14 cellular contexts compared by ENCODE assay signal in genomic region chr19:46392252-46392801, GRCh38. TPM values are rescaled to one million over a fixed set of nuclear protein-coding genes. Genes with fewer than 3 reads are reported as not detected.
DNase-seq lines count a peak whose midpoint lies in the region; ATAC-seq, FAIRE-seq and TF ChIP-seq lines count a peak whose summit lies in the region.
"Had no signal": no experiment of that assay in that cellular context is flagged by ENCODE, and none has a peak within 500 bp of the region (broad histone marks: within the 10 kb centered on the region; RNA-seq: fewer than 3 reads in every experiment).

No MANE protein-coding gene starts in this region.

- no peak overlapping the region for H2BK5ac ChIP-seq in trophoblast cell (ENCODE audit: low read depth, low read length, poor library complexity)

- peak; percentile 18 for DNase-seq in BJ (ENCODE audit: low read depth)
- peak; percentile 75 for DNase-seq in fibroblast of pulmonary artery (ENCODE audit: low read depth)
- DNase-seq in trophoblast cell, result peak in 1 of 2 donors; percentile 60
- DNase-seq in GM12892 (ENCODE audit: insufficient read length), result no peak
- DNase-seq in DMS79 (lab: John Stamatoyannopoulos, UW), result no peak
- DNase-seq: activated CD8-positive, alpha-beta memory T cell treated with anti-CD3 and anti-CD28 coated beads, Interleukin-2, amount 50 U/mL, for 4 hours; DMS79 treated with DMSO at 0.1 percent for 48 hours; KBM-7; naive thymus-derived CD8-positive, alpha-beta T cell; NCI-H69; thyroid gland had no signal

- TF ChIP-seq POLR2A in GM12892 (IDR thresholded peaks at IDR 0.05; ENCODE audit: low read depth, low read length), result no peak

- CTCF ChIA-PET in BJ (lab: Yijun Ruan, JAX), result interaction anchor here (0.6 to 6.0 kb wide), 12 partner anchors 9 to 144 kb away, joined by 3 to 78 read pairs (median 4); no protein-coding TSS in a partner anchor

- H3K79me2 ChIP-seq in trophoblast cell (ENCODE audit: control insufficient read depth, insufficient read depth, low read length, poor library complexity), result no peaks in the 10 kb centered on the region

- H3K4me3 ChIP-seq in BJ (ENCODE audit: low read depth, low read length), result no peak overlapping the region
- no peak overlapping the region for H3K4me3 ChIP-seq in fibroblast of pulmonary artery (replicated peaks; ENCODE audit: low read depth, low read length)
- H3K4me3 ChIP-seq in trophoblast cell (ENCODE audit: low read depth, low read length), result no peak overlapping the region
- H3K4me3 ChIP-seq: thyroid gland had no signal

- no peak overlapping the region for H3K9ac ChIP-seq in trophoblast cell (ENCODE audit: low read length)

- FAIRE-seq in GM12892 (lab: Jason Lieb, UNC), result no peak

- no peak overlapping the region for H3K14ac ChIP-seq in trophoblast cell (ENCODE audit: low read length)

- H3K9me3 ChIP-seq in trophoblast cell (ENCODE audit: insufficient read depth, low read depth, low read length), result peaks cover 7% of the 10 kb centered on the region
- H3K9me3 ChIP-seq: thyroid gland had no signal

- H2AFZ ChIP-seq in trophoblast cell (ENCODE audit: insufficient read depth, low read length, poor library complexity), result no peak overlapping the region

- peak overlapping the region; percentile 44 for H2BK12ac ChIP-seq in trophoblast cell (ENCODE audit: low read length)

- H3K23ac ChIP-seq in trophoblast cell (ENCODE audit: low read length), result no peak overlapping the region

- H3K36me3 ChIP-seq in BJ (ENCODE audit: control insufficient read depth, insufficient read depth, low read length) (peaks cover 26% of the 10 kb centered on the region), trophoblast cell (ENCODE audit: control insufficient read depth in 1 of 2, insufficient read depth in 2 of 2, low read length in 2 of 2) (peaks cover 42 to 47% of the 10 kb centered on the region in 2 experiments)

- H3K4me2 ChIP-seq in trophoblast cell (ENCODE audit: low read length), result no peak overlapping the region

- no peaks in the 10 kb centered on the region for H3K79me1 ChIP-seq in trophoblast cell (ENCODE audit: low read length)

- H3K18ac ChIP-seq in trophoblast cell (ENCODE audit: low read length), result no peak overlapping the region

- TF ChIP-seq CTCF in BJ (IDR thresholded peaks at IDR 0.05; ENCODE audit: insufficient read depth, low read depth, low read length) (no peak), fibroblast of pulmonary artery (IDR thresholded peaks at IDR 0.05; ENCODE audit: low read length, missing control alignments) (no peak)

- ATAC-seq in HG03565 (IDR thresholded peaks at IDR 0.05; ENCODE audit: unreplicated experiment) (no peak), GM21576 (IDR thresholded peaks at IDR 0.05; ENCODE audit: unreplicated experiment) (no peak)
- ATAC-seq: naive thymus-derived CD8-positive, alpha-beta T cell had no signal

- H4K12ac ChIP-seq in trophoblast cell (ENCODE audit: low read depth, low read length), result no peak overlapping the region

- H3K4ac ChIP-seq in trophoblast cell (ENCODE audit: low read depth, low read length), result no peak overlapping the region

- no peak overlapping the region for H4K91ac ChIP-seq in trophoblast cell (ENCODE audit: low read depth, low read length)

- POLR2A ChIA-PET in BJ (lab: Charles Lee), result interaction anchor here (0.6 to 0.8 kb wide), 2 partner anchors 34 to 88 kb away, joined by 5 to 20 read pairs; no protein-coding TSS in a partner anchor

- H3K27me3 ChIP-seq in BJ (ENCODE audit: control insufficient read depth, insufficient read depth, low read length) (no peaks in the 10 kb centered on the region), trophoblast cell (ENCODE audit: insufficient read depth, low read length) (no peaks in the 10 kb centered on the region)
- H3K27me3 ChIP-seq: thyroid gland had no signal

- WGBS in trophoblast cell (ENCODE audit: extremely low coverage, insufficient coverage, insufficient read length), result no CpG with 5 or more reads among the region's 21 CpGs

- H3K27ac ChIP-seq in trophoblast cell (ENCODE audit: low read depth, low read length), result no peak overlapping the region
- H3K27ac ChIP-seq: thyroid gland had no signal

- no peak overlapping the region for H2AK5ac ChIP-seq in trophoblast cell (ENCODE audit: low read length)

- H3K4me1 ChIP-seq in trophoblast cell (ENCODE audit: control insufficient read depth in 1 of 2, insufficient read depth in 2 of 2, low read length in 2 of 2), result peaks cover 5% of the 10 kb centered on the region in 2 experiments
- H3K4me1 ChIP-seq: thyroid gland had no signal

- H2BK120ac ChIP-seq in trophoblast cell (ENCODE audit: insufficient read depth, low read length, poor library complexity), result no peak overlapping the region

- peak overlapping the region; percentile 13 for H4K8ac ChIP-seq in trophoblast cell (ENCODE audit: low read depth, low read length)

TF ChIP-seq in PFSK-1, 5 proteins besides CTCF, POLR2A, EP300 and RAD21:
- TF ChIP-seq POLR2AphosphoS5 (IDR thresholded peaks at IDR 0.05; ENCODE audit: low read depth, low read length), result 0 out of 2 replicates have a peak, but pooled peaks have one; percentile 24
- no peak for TF ChIP-seq REST (IDR thresholded peaks at IDR 0.05; ENCODE audit: insufficient read depth in 1 of 2, low read depth in 2 of 2, low read length in 2 of 2)

RNA-seq across cellular contexts. Expression of gene CCDC8, which starts 21.0 kb away (rescaled TPM):
- polyA plus RNA-seq in BJ (2011; rRNA removed), result 6.9 and 7.7 TPM in 2 replicates
- 3.9 and 5.7 TPM in 2 replicates for polyA minus RNA-seq in BJ (2011; rRNA and poly(A)+ RNA removed)
- polyA plus RNA-seq in PFSK-1 (2012; ENCODE audit: insufficient read length, low read depth), result 34.0 TPM
- polyA plus RNA-seq in trophoblast cell (2013), result 13.4 and 13.9 TPM in 2 replicates
- polyA plus RNA-seq in GM12892 (2012; ENCODE audit: missing spikeins), result not detected
- polyA plus RNA-seq: naive thymus-derived CD8-positive, alpha-beta T cell had no signal

RNA-seq across cellular contexts. Expression of gene PNMA8C, which starts 36.4 kb away (rescaled TPM):
- polyA plus RNA-seq in BJ (2011; rRNA removed), result 0.02 TPM in 1 of 2 replicates, not detected in the other
- polyA minus RNA-seq in BJ (2011; rRNA and poly(A)+ RNA removed), result 0.09 and 0.15 TPM in 2 replicates
- polyA plus RNA-seq in PFSK-1 (2012; ENCODE audit: insufficient read length, low read depth), result 0.09 TPM
- polyA plus RNA-seq in trophoblast cell (2013), result 0.01 TPM in 1 of 2 replicates, not detected in the other
- polyA plus RNA-seq in GM12892 (2012; ENCODE audit: missing spikeins), result not detected
- polyA plus RNA-seq: naive thymus-derived CD8-positive, alpha-beta T cell had no signal

RNA-seq across cellular contexts. Expression of gene PPP5C, which starts 45.4 kb away (rescaled TPM):
- polyA plus RNA-seq in BJ (2011; rRNA removed), result 89.7 and 123 TPM in 2 replicates
- polyA minus RNA-seq in BJ (2011; rRNA and poly(A)+ RNA removed), result 63.8 and 87.0 TPM in 2 replicates
- 173 TPM for polyA plus RNA-seq in PFSK-1 (2012; ENCODE audit: insufficient read length, low read depth)
- polyA plus RNA-seq in trophoblast cell (2013), result 49.7 and 52.0 TPM in 2 replicates
- 53.9 TPM for polyA plus RNA-seq in GM12892 (2012; ENCODE audit: missing spikeins)

Comparison
In these comparisons a context has a peak if more than half of its experiments do, and no peak if none do; other contexts are left out.
1. DNase-seq: peak in BJ (single experiment) and fibroblast of pulmonary artery (single experiment); none in GM12892 (single experiment) and DMS79 (single experiment).